ENCODE assay signal across 1 cellular context in the genomic region with DNA sequence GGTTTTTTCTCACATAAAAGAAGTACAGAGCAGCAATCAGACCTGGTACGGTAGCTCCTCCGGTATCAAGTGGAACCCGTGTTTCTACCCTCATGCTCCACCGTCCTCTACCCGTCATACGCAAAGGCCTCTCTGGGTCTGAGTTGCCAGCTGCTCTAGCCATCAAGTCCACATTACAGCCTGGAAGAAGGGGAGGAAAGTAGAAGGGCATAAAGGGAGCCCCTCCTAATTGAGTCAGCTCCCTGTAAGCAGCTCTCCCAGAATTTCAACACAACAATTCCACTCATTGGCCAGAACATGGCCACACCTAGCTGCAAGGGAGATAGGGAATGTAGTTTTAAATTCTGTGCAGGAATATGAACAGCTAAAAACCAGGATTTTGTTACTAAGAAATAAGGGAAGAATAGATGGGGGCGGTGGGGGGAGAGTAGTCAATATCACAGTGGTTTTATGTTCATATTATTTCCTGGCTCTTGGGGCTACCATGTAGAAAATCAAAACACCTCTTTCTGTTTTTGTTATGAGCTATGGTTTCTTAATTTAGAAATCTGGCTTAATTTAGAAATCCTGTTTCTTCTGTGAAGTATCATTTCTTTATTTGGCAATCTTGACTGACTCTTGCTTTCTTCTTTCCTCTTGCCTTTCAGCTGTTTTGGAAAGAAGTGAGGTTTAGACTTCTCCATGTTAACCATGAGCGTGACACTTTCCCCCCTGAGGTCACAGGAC.
TF ChIP-seq lines count a peak whose summit lies in the region.

No MANE protein-coding gene starts in this region.

TF ChIP-seq in HepG2, 621 proteins besides CTCF, POLR2A, EP300 and RAD21:
- TF ChIP-seq, protein P1, sequence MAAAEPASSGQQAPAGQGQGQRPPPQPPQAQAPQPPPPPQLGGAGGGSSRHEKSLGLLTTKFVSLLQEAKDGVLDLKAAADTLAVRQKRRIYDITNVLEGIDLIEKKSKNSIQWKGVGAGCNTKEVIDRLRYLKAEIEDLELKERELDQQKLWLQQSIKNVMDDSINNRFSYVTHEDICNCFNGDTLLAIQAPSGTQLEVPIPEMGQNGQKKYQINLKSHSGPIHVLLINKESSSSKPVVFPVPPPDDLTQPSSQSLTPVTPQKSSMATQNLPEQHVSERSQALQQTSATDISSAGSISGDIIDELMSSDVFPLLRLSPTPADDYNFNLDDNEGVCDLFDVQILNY (CRISPR knock-in tag; conservative IDR thresholded peaks at IDR 0.05) = no peak
- TF ChIP-seq ZNF577 (CRISPR knock-in tag; IDR thresholded peaks at IDR 0.05; ENCODE audit: borderline replicate concordance, low read depth) (no peak), ZNF891 (CRISPR knock-in tag; IDR thresholded peaks at IDR 0.05) (no peak), ZNF383 (CRISPR knock-in tag; IDR thresholded peaks at IDR 0.05; ENCODE audit: borderline replicate concordance) (no peak), NCOA1 (CRISPR knock-in tag; IDR thresholded peaks at IDR 0.05) (no peak), NFRKB (IDR thresholded peaks at IDR 0.05) (no peak), MIXL1 (CRISPR knock-in tag; IDR thresholded peaks at IDR 0.05) (no peak), NFIB (CRISPR knock-in tag; IDR thresholded peaks at IDR 0.05; ENCODE audit: borderline replicate concordance) (no peak)
- TF ChIP-seq, protein P2, sequence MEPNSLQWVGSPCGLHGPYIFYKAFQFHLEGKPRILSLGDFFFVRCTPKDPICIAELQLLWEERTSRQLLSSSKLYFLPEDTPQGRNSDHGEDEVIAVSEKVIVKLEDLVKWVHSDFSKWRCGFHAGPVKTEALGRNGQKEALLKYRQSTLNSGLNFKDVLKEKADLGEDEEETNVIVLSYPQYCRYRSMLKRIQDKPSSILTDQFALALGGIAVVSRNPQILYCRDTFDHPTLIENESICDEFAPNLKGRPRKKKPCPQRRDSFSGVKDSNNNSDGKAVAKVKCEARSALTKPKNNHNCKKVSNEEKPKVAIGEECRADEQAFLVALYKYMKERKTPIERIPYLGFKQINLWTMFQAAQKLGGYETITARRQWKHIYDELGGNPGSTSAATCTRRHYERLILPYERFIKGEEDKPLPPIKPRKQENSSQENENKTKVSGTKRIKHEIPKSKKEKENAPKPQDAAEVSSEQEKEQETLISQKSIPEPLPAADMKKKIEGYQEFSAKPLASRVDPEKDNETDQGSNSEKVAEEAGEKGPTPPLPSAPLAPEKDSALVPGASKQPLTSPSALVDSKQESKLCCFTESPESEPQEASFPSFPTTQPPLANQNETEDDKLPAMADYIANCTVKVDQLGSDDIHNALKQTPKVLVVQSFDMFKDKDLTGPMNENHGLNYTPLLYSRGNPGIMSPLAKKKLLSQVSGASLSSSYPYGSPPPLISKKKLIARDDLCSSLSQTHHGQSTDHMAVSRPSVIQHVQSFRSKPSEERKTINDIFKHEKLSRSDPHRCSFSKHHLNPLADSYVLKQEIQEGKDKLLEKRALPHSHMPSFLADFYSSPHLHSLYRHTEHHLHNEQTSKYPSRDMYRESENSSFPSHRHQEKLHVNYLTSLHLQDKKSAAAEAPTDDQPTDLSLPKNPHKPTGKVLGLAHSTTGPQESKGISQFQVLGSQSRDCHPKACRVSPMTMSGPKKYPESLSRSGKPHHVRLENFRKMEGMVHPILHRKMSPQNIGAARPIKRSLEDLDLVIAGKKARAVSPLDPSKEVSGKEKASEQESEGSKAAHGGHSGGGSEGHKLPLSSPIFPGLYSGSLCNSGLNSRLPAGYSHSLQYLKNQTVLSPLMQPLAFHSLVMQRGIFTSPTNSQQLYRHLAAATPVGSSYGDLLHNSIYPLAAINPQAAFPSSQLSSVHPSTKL (CRISPR knock-in tag; IDR thresholded peaks at IDR 0.05) = no peak
